Comparison of ENCODE assay signal across 22 cellular contexts in the genomic region with DNA sequence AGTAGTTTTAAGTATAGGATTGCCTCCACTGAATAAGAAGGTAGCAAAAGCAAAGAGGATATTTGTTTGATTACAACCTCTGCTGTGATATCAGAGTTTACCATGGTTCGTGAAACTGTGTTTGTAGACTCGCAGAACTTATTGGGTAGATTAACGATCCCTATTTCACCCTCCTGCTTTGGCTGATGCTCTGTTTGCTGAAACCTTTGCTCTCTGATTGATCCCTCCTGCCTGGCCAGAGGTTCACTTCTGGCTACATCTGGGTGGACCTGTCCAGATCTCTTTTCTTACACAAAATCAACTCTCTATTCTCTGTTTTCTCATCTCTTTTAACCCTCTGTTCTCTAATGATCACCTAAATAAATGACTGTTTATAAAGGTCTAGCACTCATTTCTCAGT.
"Had no signal": no experiment of that assay in that cellular context is flagged by ENCODE, and none has a peak within 500 bp of the region (broad histone marks: within the 10 kb centered on the region; RNA-seq: fewer than 3 reads in every experiment).

No MANE protein-coding gene starts in this region.

- H3K4me3 Mint-ChIP-seq: dendritic cell treated with granulocyte-macrophage colony-stimulating factor and Interleukin-4, amounts not matched to agents 40 ng/mL and 50 ng/mL, for 4 days; effector memory CD8-positive, alpha-beta T cell; endodermal cell; memory B cell; naive thymus-derived CD4-positive, alpha-beta T cell had no signal

- DNase-seq: colonic mucosa; cortex of kidney; effector CD8-positive, alpha-beta T cell; effector memory CD8-positive, alpha-beta T cell; endodermal cell; erythroblast; foreskin keratinocyte; glutamatergic neuron; head of caudate nucleus; heart right ventricle; hippocampal formation; left cardiac atrium; left ventricle myocardium inferior; lower lobe of right lung; mesendoderm; midbrain; naive thymus-derived CD4-positive, alpha-beta T cell had no signal

- H3K4me3 ChIP-seq: colonic mucosa, gastroesophageal sphincter, heart right ventricle, left ventricle myocardium inferior, lower lobe of right lung had no signal

- H3K9me3 ChIP-seq: colonic mucosa, gastroesophageal sphincter, heart right ventricle, left ventricle myocardium inferior, lower lobe of right lung had no signal

- H3K27ac Mint-ChIP-seq: dendritic cell treated with granulocyte-macrophage colony-stimulating factor and Interleukin-4, amounts not matched to agents 40 ng/mL and 50 ng/mL, for 4 days; effector memory CD8-positive, alpha-beta T cell; endodermal cell; memory B cell; naive thymus-derived CD4-positive, alpha-beta T cell had no signal

- H3K4me1 Mint-ChIP-seq: memory B cell had no signal

- ATAC-seq: effector memory CD8-positive, alpha-beta T cell; esophagus mucosa; gastroesophageal sphincter; heart right ventricle; left cardiac atrium; lower lobe of right lung; naive thymus-derived CD4-positive, alpha-beta T cell had no signal

- H3K27me3 ChIP-seq: colonic mucosa, foreskin keratinocyte had no signal

- H3K27ac ChIP-seq: colonic mucosa, epithelial cell of prostate, foreskin keratinocyte, gastroesophageal sphincter, heart right ventricle, left ventricle myocardium inferior, lower lobe of right lung had no signal

- H3K4me1 ChIP-seq: colonic mucosa, gastroesophageal sphincter, heart right ventricle, left ventricle myocardium inferior, lower lobe of right lung had no signal

- H3K27me3 Mint-ChIP-seq: dendritic cell treated with granulocyte-macrophage colony-stimulating factor and Interleukin-4, amounts not matched to agents 40 ng/mL and 50 ng/mL, for 4 days had no signal

- H3K9me3 Mint-ChIP-seq: dendritic cell treated with granulocyte-macrophage colony-stimulating factor and Interleukin-4, amounts not matched to agents 40 ng/mL and 50 ng/mL, for 4 days; effector memory CD8-positive, alpha-beta T cell had no signal

- H3K36me3 ChIP-seq: colonic mucosa, gastroesophageal sphincter, heart right ventricle, left ventricle myocardium inferior, lower lobe of right lung had no signal

- H3K36me3 Mint-ChIP-seq: memory B cell had no signal
